In the genomic region with DNA sequence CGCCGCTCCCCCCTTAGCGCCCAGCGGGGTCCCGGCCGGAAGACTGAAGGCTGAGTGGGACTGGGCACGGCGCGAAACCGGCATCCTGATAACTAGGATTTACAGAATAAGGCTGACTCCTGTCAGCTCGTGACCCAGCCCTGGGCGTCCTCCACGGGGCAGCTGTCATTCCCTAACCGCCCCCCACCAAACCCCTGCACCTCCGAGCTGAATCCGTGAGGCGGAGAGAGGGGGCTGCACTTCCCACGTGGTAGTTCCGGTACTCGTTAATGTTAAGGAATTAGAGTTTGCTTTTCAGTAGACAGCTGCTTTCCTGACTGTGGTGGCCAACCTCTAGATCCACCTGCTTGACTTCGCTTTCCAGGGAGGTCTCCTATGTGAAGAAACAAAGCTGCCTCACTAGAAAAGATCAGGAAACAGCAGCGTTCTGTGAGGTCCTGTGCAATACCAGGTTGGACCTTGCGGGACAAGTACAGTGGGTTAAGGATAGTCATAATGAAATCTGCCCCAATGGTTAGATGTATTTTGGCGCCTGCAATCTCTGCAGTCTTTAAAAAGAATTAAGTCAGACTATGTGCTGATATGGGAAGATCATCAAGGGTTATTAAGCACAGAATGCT, we compare ENCODE assay signal across 8 cellular contexts. TPM values are rescaled to one million over a fixed set of nuclear protein-coding genes. Genes with fewer than 3 reads are reported as not detected.
DNase-seq lines count a peak whose midpoint lies in the region; ATAC-seq, FAIRE-seq and TF ChIP-seq lines count a peak whose summit lies in the region.

No MANE protein-coding gene starts in this region.

- H3K4me2 ChIP-seq in HepG2 (ENCODE audit: low read depth, low read length): peak overlapping the region; percentile 97

- H3K4me1 ChIP-seq in HepG2 (ENCODE audit: insufficient read depth, low read length) (peaks cover 53% of the 10 kb centered on the region), transverse colon (peaks cover 12 to 43% (median 22%) of the 10 kb centered on the region in 4 donors)

- H3K9ac ChIP-seq in HepG2 (ENCODE audit: insufficient read depth, low read depth, low read length): peak overlapping the region; percentile 89

- BruUV-seq in HepG2 (replicated peaks; lab: Mats Ljungman, UMichigan): TSS peak; percentile 89

- H3K27me3 ChIP-seq in bronchial epithelial cell (ENCODE audit: control insufficient read depth, insufficient read depth, low read length) (no peaks in the 10 kb centered on the region), HepG2 (ENCODE audit: control insufficient read depth in 1 of 2, insufficient read depth in 2 of 2, low read length in 2 of 2) (no peaks in the 10 kb centered on the region; a peak in 1 of 5 replicates), transverse colon (no peaks in the 10 kb centered on the region)

- no peak for FAIRE-seq in bronchial epithelial cell (lab: Jason Lieb, UNC)
- peak; percentile 34 for FAIRE-seq in HepG2 (lab: Jason Lieb, UNC)

- no peak for TF ChIP-seq EP300 in HepG2 (IDR thresholded peaks at IDR 0.05; ENCODE audit: low read depth in 2 of 2, low read length in 2 of 2)
- TF ChIP-seq EP300 in HepG2 (CRISPR knock-in tag; IDR thresholded peaks at IDR 0.05; ENCODE audit: borderline replicate concordance): peak; percentile 23; the same call in 1 of the 2 replicates
- TF ChIP-seq EP300 in transverse colon (IDR thresholded peaks at IDR 0.05; ENCODE audit: low read depth): no peak

- peak in 1 of 2 experiments; percentile 21; a peak in 1 of 4 replicates for TF ChIP-seq POLR2A in HepG2 (IDR thresholded peaks at IDR 0.05; ENCODE audit: insufficient read depth in 1 of 2, low read depth in 2 of 2, low read length in 2 of 2)
- TF ChIP-seq POLR2A in transverse colon (IDR thresholded peaks at IDR 0.05): no peak
- TF ChIP-seq POLR2A in GM18505 (IDR thresholded peaks at IDR 0.05; ENCODE audit: borderline replicate concordance, extremely low read depth, insufficient read depth, insufficient read length): no peak

- H2AFZ ChIP-seq in HepG2 (ENCODE audit: low read length): no peak overlapping the region

- under 1% methylated on average over 20 of the region's 24 CpGs for WGBS in HepG2 (ENCODE audit: low lambda C conversion rate)
- WGBS in transverse colon (ENCODE audit: low coverage in 1 of 2), 2 donors: 0 to 2% methylated on average over 2 to 14 of the region's 24 CpGs

- POLR2A ChIA-PET in HepG2 (lab: Yijun Ruan, JAX): interaction anchor here (0.6 to 12.8 kb wide), 27 partner anchors 9 to 359 kb away, joined by 3 to 454 read pairs (median 10); partner anchors contain the start of genes ACOX1, GALK1, MRPL38 and RECQL5

- DNase-seq in Ammon's horn (ENCODE audit: low spot score) (peak; percentile 62), NAMALWA (ENCODE audit: low spot score) (peak; percentile 78), bronchial epithelial cell (ENCODE audit: low read depth) (no peak), HepG2 (ENCODE audit: low spot score) (peak; percentile 64), transverse colon (peak; percentile 51)

- H4K20me1 ChIP-seq in HepG2 (ENCODE audit: insufficient read depth, low read length): peaks cover 4% of the 10 kb centered on the region; the same call in 1 of the 2 replicates

- H3K4me3 ChIP-seq in bronchial epithelial cell (ENCODE audit: low read depth, low read length) (peak overlapping the region; percentile 73), HepG2 (replicated peaks in 1 of 3; ENCODE audit: insufficient read depth in 1 of 3, low read depth in 2 of 3, low read length in 3 of 3) (peak overlapping the region; percentile 78 to 90 (median 81)), transverse colon (peak overlapping the region; percentile 69 to 99 (median 87))

- ATAC-seq in GM18867 (IDR thresholded peaks at IDR 0.05; ENCODE audit: unreplicated experiment) (peak; percentile 26), HepG2 (peak; percentile 62), GM19035 (IDR thresholded peaks at IDR 0.05; ENCODE audit: unreplicated experiment) (no peak), GM18505 (IDR thresholded peaks at IDR 0.05; ENCODE audit: unreplicated experiment) (no peak)

- CTCF ChIA-PET in HepG2 (lab: Yijun Ruan, JAX; ENCODE audit: low intra/inter-chr PET ratio, low total read pairs): interaction anchor here (1.1 kb wide), 2 partner anchors 21 to 22 kb away, joined by 3 read pairs; partner anchors contain the start of gene TRIM47

- in situ Hi-C loops in HepG2 (cut with HindIII; ENCODE audit: extremely low pct_ligation_motif_present, low pct_unique_long_range_greater_than_20kb): no loop called here
- in situ Hi-C loops in transverse colon (cut with MboI; ENCODE audit: low pct_ligation_motif_present in 1 of 4, low pct_unique_long_range_greater_than_20kb in 1 of 4, low sequenced_read_pairs in 3 of 4): no loop called here

- H3K27ac ChIP-seq in HepG2 (ENCODE audit: extremely low read length, insufficient read depth, low read length) (peak overlapping the region; percentile 89), transverse colon (peak overlapping the region; percentile 94 to 100 (median 96))

- H3K36me3 ChIP-seq in bronchial epithelial cell (ENCODE audit: control insufficient read depth, insufficient read depth, low read length): peaks cover 5% of the 10 kb centered on the region
- peaks cover 2 to 4% of the 10 kb centered on the region in 2 experiments; a peak in 4 of 5 replicates for H3K36me3 ChIP-seq in HepG2 (replicated peaks in 1 of 2; ENCODE audit: control insufficient read depth in 1 of 2, insufficient read depth in 2 of 2, low read length in 2 of 2)
- H3K36me3 ChIP-seq in transverse colon: peaks cover 0 to 6% (median 2%) of the 10 kb centered on the region in 4 donors

- H3K9me3 ChIP-seq in HepG2 (ENCODE audit: low read length) (no peaks in the 10 kb centered on the region), transverse colon (no peaks in the 10 kb centered on the region)

- no peak for TF ChIP-seq CTCF in bronchial epithelial cell (IDR thresholded peaks at IDR 0.05; ENCODE audit: insufficient read depth, low read length, severe bottlenecking)
- TF ChIP-seq CTCF in HepG2 (CRISPR knock-in tag; IDR thresholded peaks at IDR 0.05): peak; percentile 80; the same call in 1 of the 2 replicates
- no peak for TF ChIP-seq CTCF in transverse colon (IDR thresholded peaks at IDR 0.05)

- intact Hi-C loops in HepG2 (cut with micrococcal nuclease; ENCODE audit: unreplicated experiment): loop anchor here (5.0 kb wide), 1 partner anchor 36 kb away; no protein-coding TSS in a partner anchor
- intact Hi-C loops in transverse colon (cut with DNase I; ENCODE audit: low total_unique reads): loop anchor here (10.0 kb wide), 1 partner anchor 71 kb away; the partner anchor contains the start of gene UNK

- H3K79me2 ChIP-seq in HepG2 (ENCODE audit: insufficient read depth, low read length): peaks cover 17% of the 10 kb centered on the region

- no peak for TF ChIP-seq RAD21 in HepG2 (CRISPR knock-in tag; IDR thresholded peaks at IDR 0.05)

RNA-seq across cellular contexts. Expression of gene WBP2, which starts 1.0 kb away (rescaled TPM):
- total RNA-seq in bronchial epithelial cell (17.9 and 20.2 TPM in 2 replicates), HepG2 (2016; rRNA removed; fragmentation: Illumina TruSeq; extraction: Trizol) (28.2 and 29.2 TPM in 2 replicates), transverse colon (10 to 100 TPM; 27.7 to 75.1 (median 56.8) TPM)
- 15.4 and 19.3 TPM in 2 replicates for total RNA-seq in HepG2 (2016; cell fraction: cytosol; rRNA removed; fragmentation: Illumina TruSeq; extraction: Trizol; ENCODE audit: low read depth)
- total RNA-seq in HepG2 (2016; cell fraction: insoluble cytoplasmic fraction; rRNA removed; fragmentation: Illumina TruSeq; extraction: Trizol): 23.5 and 33.2 TPM in 2 replicates
- total RNA-seq in HepG2 (2016; cell fraction: membrane; rRNA removed; fragmentation: Illumina TruSeq; extraction: Trizol): 22.1 and 25.3 TPM in 2 replicates
- total RNA-seq in HepG2 (2016; cell fraction: nucleus; rRNA removed; fragmentation: Illumina TruSeq; extraction: Trizol): 17.9 and 23.5 TPM in 2 replicates
- polyA plus RNA-seq in HepG2 (2011; rRNA removed): 29.5 and 34.6 TPM in 2 replicates
- 24.9 and 26.1 TPM in 2 replicates for polyA plus RNA-seq in HepG2 (2011; cell fraction: cytosol; rRNA removed)
- polyA plus RNA-seq in HepG2 (2011; cell fraction: nucleus; rRNA removed): 77.1 and 77.4 TPM in 2 replicates
- 95.2 and 97.1 TPM in 2 replicates for polyA plus RNA-seq in HepG2 (2012)
- 14.4 and 17.2 TPM in 2 replicates for polyA plus RNA-seq in HepG2 (2016; cell fraction: cytosol; fragmentation: Illumina TruSeq; extraction: Trizol; ENCODE audit: low read depth)
- polyA plus RNA-seq in HepG2 (2016; cell fraction: insoluble cytoplasmic fraction; fragmentation: Illumina TruSeq; extraction: Trizol; ENCODE audit: low read depth): 51.6 and 76.7 TPM in 2 replicates
- polyA plus RNA-seq in HepG2 (2016; cell fraction: membrane; fragmentation: Illumina TruSeq; extraction: Trizol; ENCODE audit: low read depth): 27.3 and 29.7 TPM in 2 replicates
- 87.1 and 89.4 TPM in 2 replicates for polyA plus RNA-seq in HepG2 (2016; cell fraction: nucleus; fragmentation: Illumina TruSeq; extraction: Trizol; ENCODE audit: insufficient read depth, low read depth)
- polyA minus RNA-seq in HepG2 (2011; rRNA and poly(A)+ RNA removed; ENCODE audit: low replicate concordance): 39.8 and 42.3 TPM in 2 replicates
- 35.5 and 39.9 TPM in 2 replicates for polyA minus RNA-seq in HepG2 (2011; cell fraction: cytosol; rRNA and poly(A)+ RNA removed)
- polyA minus RNA-seq in HepG2 (2011; cell fraction: nucleus; rRNA and poly(A)+ RNA removed): 30.1 and 38.2 TPM in 2 replicates

RNA-seq across cellular contexts. Expression of gene UNC13D, which starts 12.0 kb away (rescaled TPM):
- total RNA-seq in bronchial epithelial cell (4.7 and 17.0 TPM in 2 replicates), HepG2 (2016; rRNA removed; fragmentation: Illumina TruSeq; extraction: Trizol) (27.2 and 42.7 TPM in 2 replicates), transverse colon (10 to 100 TPM in 3 of 4 donors, 1 to 10 TPM in 1; 3.0 to 48.3 (median 16.2) TPM)
- total RNA-seq in HepG2 (2016; cell fraction: cytosol; rRNA removed; fragmentation: Illumina TruSeq; extraction: Trizol; ENCODE audit: low read depth): 14.5 and 15.7 TPM in 2 replicates
- 22.9 and 43.4 TPM in 2 replicates for total RNA-seq in HepG2 (2016; cell fraction: insoluble cytoplasmic fraction; rRNA removed; fragmentation: Illumina TruSeq; extraction: Trizol)
- total RNA-seq in HepG2 (2016; cell fraction: membrane; rRNA removed; fragmentation: Illumina TruSeq; extraction: Trizol): 23.8 and 27.2 TPM in 2 replicates
- 38.7 and 48.5 TPM in 2 replicates for total RNA-seq in HepG2 (2016; cell fraction: nucleus; rRNA removed; fragmentation: Illumina TruSeq; extraction: Trizol)
- polyA plus RNA-seq in HepG2 (2011; rRNA removed): 29.7 and 40.0 TPM in 2 replicates
- polyA plus RNA-seq in HepG2 (2011; cell fraction: cytosol; rRNA removed): 7.5 and 12.9 TPM in 2 replicates
- 244 and 327 TPM in 2 replicates for polyA plus RNA-seq in HepG2 (2011; cell fraction: nucleus; rRNA removed)
- 21.7 and 27.3 TPM in 2 replicates for polyA plus RNA-seq in HepG2 (2012)
- polyA plus RNA-seq in HepG2 (2016; cell fraction: cytosol; fragmentation: Illumina TruSeq; extraction: Trizol; ENCODE audit: low read depth): 6.0 and 6.9 TPM in 2 replicates
- polyA plus RNA-seq in HepG2 (2016; cell fraction: insoluble cytoplasmic fraction; fragmentation: Illumina TruSeq; extraction: Trizol; ENCODE audit: low read depth): 21.6 and 29.9 TPM in 2 replicates
- polyA plus RNA-seq in HepG2 (2016; cell fraction: membrane; fragmentation: Illumina TruSeq; extraction: Trizol; ENCODE audit: low read depth): 17.3 and 18.9 TPM in 2 replicates
- polyA plus RNA-seq in HepG2 (2016; cell fraction: nucleus; fragmentation: Illumina TruSeq; extraction: Trizol; ENCODE audit: insufficient read depth, low read depth): 126 and 127 TPM in 2 replicates
- polyA minus RNA-seq in HepG2 (2011; rRNA and poly(A)+ RNA removed; ENCODE audit: low replicate concordance): 76.6 and 82.7 TPM in 2 replicates
- polyA minus RNA-seq in HepG2 (2011; cell fraction: cytosol; rRNA and poly(A)+ RNA removed): 20.3 and 24.5 TPM in 2 replicates
- 59.1 and 68.5 TPM in 2 replicates for polyA minus RNA-seq in HepG2 (2011; cell fraction: nucleus; rRNA and poly(A)+ RNA removed)

RNA-seq across cellular contexts. Expression of gene TRIM47, which starts 22.2 kb away (rescaled TPM):
- total RNA-seq in bronchial epithelial cell: 10.5 and 14.6 TPM in 2 replicates
- total RNA-seq in HepG2 (2016; rRNA removed; fragmentation: Illumina TruSeq; extraction: Trizol): 59.7 and 82.0 TPM in 2 replicates
- total RNA-seq in HepG2 (2016; cell fraction: cytosol; rRNA removed; fragmentation: Illumina TruSeq; extraction: Trizol; ENCODE audit: low read depth): 24.8 and 27.6 TPM in 2 replicates
- 52.0 and 87.1 TPM in 2 replicates for total RNA-seq in HepG2 (2016; cell fraction: insoluble cytoplasmic fraction; rRNA removed; fragmentation: Illumina TruSeq; extraction: Trizol)
- 34.8 and 37.7 TPM in 2 replicates for total RNA-seq in HepG2 (2016; cell fraction: membrane; rRNA removed; fragmentation: Illumina TruSeq; extraction: Trizol)
- total RNA-seq in HepG2 (2016; cell fraction: nucleus; rRNA removed; fragmentation: Illumina TruSeq; extraction: Trizol): 65.7 and 73.6 TPM in 2 replicates
- 33.5 and 45.8 TPM in 2 replicates for polyA plus RNA-seq in HepG2 (2011; rRNA removed)
- 29.2 and 33.8 TPM in 2 replicates for polyA plus RNA-seq in HepG2 (2011; cell fraction: cytosol; rRNA removed)
- 126 and 158 TPM in 2 replicates for polyA plus RNA-seq in HepG2 (2011; cell fraction: nucleus; rRNA removed)
- 46.3 and 58.3 TPM in 2 replicates for polyA plus RNA-seq in HepG2 (2012)
- polyA plus RNA-seq in HepG2 (2016; cell fraction: cytosol; fragmentation: Illumina TruSeq; extraction: Trizol; ENCODE audit: low read depth): 11.8 and 13.6 TPM in 2 replicates
- polyA plus RNA-seq in HepG2 (2016; cell fraction: insoluble cytoplasmic fraction; fragmentation: Illumina TruSeq; extraction: Trizol; ENCODE audit: low read depth): 67.4 and 93.5 TPM in 2 replicates
- polyA plus RNA-seq in HepG2 (2016; cell fraction: membrane; fragmentation: Illumina TruSeq; extraction: Trizol; ENCODE audit: low read depth): 24.7 and 30.6 TPM in 2 replicates
- 129 and 138 TPM in 2 replicates for polyA plus RNA-seq in HepG2 (2016; cell fraction: nucleus; fragmentation: Illumina TruSeq; extraction: Trizol; ENCODE audit: insufficient read depth, low read depth)
- 24.4 and 64.0 TPM in 2 replicates for polyA minus RNA-seq in HepG2 (2011; rRNA and poly(A)+ RNA removed; ENCODE audit: low replicate concordance)
- 30.4 and 41.4 TPM in 2 replicates for polyA minus RNA-seq in HepG2 (2011; cell fraction: cytosol; rRNA and poly(A)+ RNA removed)
- polyA minus RNA-seq in HepG2 (2011; cell fraction: nucleus; rRNA and poly(A)+ RNA removed): 31.9 and 40.8 TPM in 2 replicates
- 100 to 1,000 TPM in 1 of 4 donors, 10 to 100 TPM in 3; 38.6 to 118 (median 41.0) TPM for total RNA-seq in transverse colon

RNA-seq across cellular contexts. Expression of gene TRIM65, which starts 40.6 kb away (rescaled TPM):
- total RNA-seq in bronchial epithelial cell (13.2 and 21.1 TPM in 2 replicates), HepG2 (2016; rRNA removed; fragmentation: Illumina TruSeq; extraction: Trizol) (22.4 and 24.6 TPM in 2 replicates), transverse colon (10 to 100 TPM; 16.8 to 21.7 (median 20.5) TPM)
- 3.6 and 3.8 TPM in 2 replicates for total RNA-seq in HepG2 (2016; cell fraction: cytosol; rRNA removed; fragmentation: Illumina TruSeq; extraction: Trizol; ENCODE audit: low read depth)
- 23.0 and 23.6 TPM in 2 replicates for total RNA-seq in HepG2 (2016; cell fraction: insoluble cytoplasmic fraction; rRNA removed; fragmentation: Illumina TruSeq; extraction: Trizol)
- 8.9 and 9.0 TPM in 2 replicates for total RNA-seq in HepG2 (2016; cell fraction: membrane; rRNA removed; fragmentation: Illumina TruSeq; extraction: Trizol)
- 11.5 and 14.9 TPM in 2 replicates for total RNA-seq in HepG2 (2016; cell fraction: nucleus; rRNA removed; fragmentation: Illumina TruSeq; extraction: Trizol)
- 10.3 and 15.2 TPM in 2 replicates for polyA plus RNA-seq in HepG2 (2011; rRNA removed)
- 10.5 and 11.9 TPM in 2 replicates for polyA plus RNA-seq in HepG2 (2011; cell fraction: cytosol; rRNA removed)
- polyA plus RNA-seq in HepG2 (2011; cell fraction: nucleus; rRNA removed): 14.3 and 15.6 TPM in 2 replicates
- polyA plus RNA-seq in HepG2 (2012): 9.0 and 10.3 TPM in 2 replicates
- polyA plus RNA-seq in HepG2 (2016; cell fraction: cytosol; fragmentation: Illumina TruSeq; extraction: Trizol; ENCODE audit: low read depth): 2.4 and 2.5 TPM in 2 replicates
- polyA plus RNA-seq in HepG2 (2016; cell fraction: insoluble cytoplasmic fraction; fragmentation: Illumina TruSeq; extraction: Trizol; ENCODE audit: low read depth): 18.6 and 20.0 TPM in 2 replicates
- polyA plus RNA-seq in HepG2 (2016; cell fraction: membrane; fragmentation: Illumina TruSeq; extraction: Trizol; ENCODE audit: low read depth): 5.1 and 5.7 TPM in 2 replicates
- polyA plus RNA-seq in HepG2 (2016; cell fraction: nucleus; fragmentation: Illumina TruSeq; extraction: Trizol; ENCODE audit: insufficient read depth, low read depth): 31.5 and 31.7 TPM in 2 replicates
- 13.4 and 15.0 TPM in 2 replicates for polyA minus RNA-seq in HepG2 (2011; rRNA and poly(A)+ RNA removed; ENCODE audit: low replicate concordance)
- 8.8 and 8.9 TPM in 2 replicates for polyA minus RNA-seq in HepG2 (2011; cell fraction: cytosol; rRNA and poly(A)+ RNA removed)
- polyA minus RNA-seq in HepG2 (2011; cell fraction: nucleus; rRNA and poly(A)+ RNA removed): 4.0 and 5.3 TPM in 2 replicates

RNA-seq across cellular contexts. Expression of gene MRPL38, which starts 48.5 kb away (rescaled TPM):
- total RNA-seq in bronchial epithelial cell: 27.4 and 31.7 TPM in 2 replicates
- total RNA-seq in HepG2 (2016; rRNA removed; fragmentation: Illumina TruSeq; extraction: Trizol): 88.8 and 125 TPM in 2 replicates
- total RNA-seq in HepG2 (2016; cell fraction: cytosol; rRNA removed; fragmentation: Illumina TruSeq; extraction: Trizol; ENCODE audit: low read depth): 53.2 and 53.6 TPM in 2 replicates
- total RNA-seq in HepG2 (2016; cell fraction: insoluble cytoplasmic fraction; rRNA removed; fragmentation: Illumina TruSeq; extraction: Trizol): 73.5 and 128 TPM in 2 replicates
- total RNA-seq in HepG2 (2016; cell fraction: membrane; rRNA removed; fragmentation: Illumina TruSeq; extraction: Trizol): 62.4 and 67.5 TPM in 2 replicates
- 71.0 and 89.4 TPM in 2 replicates for total RNA-seq in HepG2 (2016; cell fraction: nucleus; rRNA removed; fragmentation: Illumina TruSeq; extraction: Trizol)
- polyA plus RNA-seq in HepG2 (2011; rRNA removed): 83.7 and 91.0 TPM in 2 replicates
- polyA plus RNA-seq in HepG2 (2011; cell fraction: cytosol; rRNA removed): 36.5 and 58.7 TPM in 2 replicates
- polyA plus RNA-seq in HepG2 (2011; cell fraction: nucleus; rRNA removed): 354 and 357 TPM in 2 replicates
- polyA plus RNA-seq in HepG2 (2012): 56.1 and 67.2 TPM in 2 replicates
- polyA plus RNA-seq in HepG2 (2016; cell fraction: cytosol; fragmentation: Illumina TruSeq; extraction: Trizol; ENCODE audit: low read depth): 36.0 and 42.4 TPM in 2 replicates
- polyA plus RNA-seq in HepG2 (2016; cell fraction: insoluble cytoplasmic fraction; fragmentation: Illumina TruSeq; extraction: Trizol; ENCODE audit: low read depth): 69.7 and 88.6 TPM in 2 replicates
- 48.5 and 49.3 TPM in 2 replicates for polyA plus RNA-seq in HepG2 (2016; cell fraction: membrane; fragmentation: Illumina TruSeq; extraction: Trizol; ENCODE audit: low read depth)
- polyA plus RNA-seq in HepG2 (2016; cell fraction: nucleus; fragmentation: Illumina TruSeq; extraction: Trizol; ENCODE audit: insufficient read depth, low read depth): 191 and 212 TPM in 2 replicates
- 110 and 142 TPM in 2 replicates for polyA minus RNA-seq in HepG2 (2011; rRNA and poly(A)+ RNA removed; ENCODE audit: low replicate concordance)
- polyA minus RNA-seq in HepG2 (2011; cell fraction: cytosol; rRNA and poly(A)+ RNA removed): 44.8 and 58.7 TPM in 2 replicates
- 57.4 and 57.8 TPM in 2 replicates for polyA minus RNA-seq in HepG2 (2011; cell fraction: nucleus; rRNA and poly(A)+ RNA removed)
- total RNA-seq in transverse colon: 100 to 1,000 TPM in 1 of 4 donors, 10 to 100 TPM in 3; 40.6 to 117 (median 48.5) TPM

Comparison
In these comparisons a context has a peak if more than half of its experiments do, and no peak if none do; other contexts are left out.
1. ATAC-seq: peak in GM18867 (single experiment) and HepG2 (single experiment); none in GM19035 (single experiment) and GM18505 (single experiment).
2. Peak in every context shown above with its lines, with median percentiles within 50 percentile points of each other: H3K4me3 ChIP-seq.